In genomic region chr5:129019401-129019908, GRCh38 we compare ENCODE assay signal across 21 cellular contexts. TPM values are rescaled to one million over a fixed set of nuclear protein-coding genes. Genes with fewer than 3 reads are reported as not detected.
DNase-seq lines count a peak whose midpoint lies in the region; ATAC-seq, FAIRE-seq and TF ChIP-seq lines count a peak whose summit lies in the region.
"Had no signal": no experiment of that assay in that cellular context is flagged by ENCODE, and none has a peak within 500 bp of the region (broad histone marks: within the 10 kb centered on the region; RNA-seq: fewer than 3 reads in every experiment).

No MANE protein-coding gene starts in this region.

- in situ Hi-C loops in IMR-90 (cut with MboI; ENCODE audit: low sequenced_read_pairs) = loop anchor here (25.0 kb wide), 1 partner anchor 107 kb away; no protein-coding TSS in a partner anchor

- no peak overlapping the region for H3K4ac ChIP-seq in IMR-90 (ENCODE audit: low read depth, low read length)

- H3K4me3 ChIP-seq in IMR-90 (ENCODE audit: insufficient read depth, low read depth, low read length) (no peak overlapping the region), smooth muscle cell (no peak overlapping the region)
- H3K4me3 ChIP-seq: A549, HAP-1 had no signal

- H4K91ac ChIP-seq in IMR-90 (ENCODE audit: insufficient read depth, low read depth, low read length) = no peak overlapping the region

- POLR2A ChIA-PET in IMR-90 (lab: Charles Lee; ENCODE audit: unreplicated experiment) = no interaction called here

- ATAC-seq in IMR-90 (ENCODE audit: low read depth) (peak; percentile 92), GM21381 (IDR thresholded peaks at IDR 0.05; ENCODE audit: unreplicated experiment) (no peak)
- ATAC-seq: A549 had no signal

- no TSS peak for BruUV-seq in IMR-90 (replicated peaks; lab: Mats Ljungman, UMichigan)

- no peak for TF ChIP-seq CTCF in IMR-90 (conservative IDR thresholded peaks at IDR 0.05; ENCODE audit: low read depth, low read length)
- no peak for TF ChIP-seq CTCF in smooth muscle cell (IDR thresholded peaks at IDR 0.05; ENCODE audit: borderline replicate concordance, insufficient read depth, poor library complexity, severe bottlenecking)

- H3K9me1 ChIP-seq in IMR-90 (ENCODE audit: insufficient read depth, low read length) = no peaks in the 10 kb centered on the region

- H4K20me1 ChIP-seq in IMR-90 (ENCODE audit: insufficient read depth, low read length) (no peaks in the 10 kb centered on the region), smooth muscle cell (ENCODE audit: low read depth) (no peaks in the 10 kb centered on the region)

- no peak overlapping the region for H3K18ac ChIP-seq in IMR-90 (ENCODE audit: low read depth, low read length)

- TF ChIP-seq POLR2A in IMR-90 (IDR thresholded peaks at IDR 0.05; ENCODE audit: low read depth, low read length) = no peak

- no peak overlapping the region for H4K5ac ChIP-seq in IMR-90 (ENCODE audit: low read depth, low read length)

- H2BK20ac ChIP-seq in IMR-90 (ENCODE audit: low read depth, low read length) = no peak overlapping the region

- no peak overlapping the region for H3K23ac ChIP-seq in IMR-90 (ENCODE audit: low read depth, low read length)

- no peak overlapping the region for H2AK9ac ChIP-seq in IMR-90 (replicated peaks; ENCODE audit: low read depth, low read length, poor library complexity)

- CTCF ChIA-PET in IMR-90 (lab: Yijun Ruan, JAX) = interaction anchor here (0.6 kb wide), 1 partner anchor 54 kb away, joined by 3 read pairs; no protein-coding TSS in a partner anchor

- H3K27me3 ChIP-seq in IMR-90 (ENCODE audit: control insufficient read depth, insufficient read depth, low read length) (no peaks in the 10 kb centered on the region; the same call in 1 of the 2 replicates), smooth muscle cell (ENCODE audit: low read depth) (no peaks in the 10 kb centered on the region)
- H3K27me3 ChIP-seq: BE2C had no signal

- H2BK5ac ChIP-seq in IMR-90 (ENCODE audit: low read depth, low read length, poor library complexity, severe bottlenecking) = no peak overlapping the region

- H2BK120ac ChIP-seq in IMR-90 (ENCODE audit: low read depth, low read length) = no peak overlapping the region

- no peaks in the 10 kb centered on the region for H3K79me1 ChIP-seq in IMR-90 (ENCODE audit: low read depth in 1 of 2, low read length in 2 of 2)

- H2AFZ ChIP-seq in IMR-90 (replicated peaks; ENCODE audit: low read length, poor library complexity) (no peak overlapping the region), smooth muscle cell (ENCODE audit: low read depth) (no peak overlapping the region)

- no peak overlapping the region for H3K56ac ChIP-seq in IMR-90 (ENCODE audit: extremely low read depth, insufficient read depth, low read length)

- H3K9ac ChIP-seq in IMR-90 (ENCODE audit: low read depth, low read length) = no peak overlapping the region
- H3K9ac ChIP-seq in smooth muscle cell (ENCODE audit: low read depth) = no peak overlapping the region

- no peaks in the 10 kb centered on the region for H3K4me1 ChIP-seq in IMR-90 (ENCODE audit: control insufficient read depth, insufficient read depth, low read length)
- no peaks in the 10 kb centered on the region for H3K4me1 ChIP-seq in smooth muscle cell (ENCODE audit: low read depth)
- H3K4me1 ChIP-seq: A549, HAP-1 had no signal

- H2BK15ac ChIP-seq in IMR-90 (ENCODE audit: low read depth, low read length) = no peak overlapping the region

- dilution Hi-C loops in IMR-90 (cut with HindIII; ENCODE audit: low sequenced_read_pairs, unreplicated experiment) = no loop called here

- peak; percentile 17 for DNase-seq in IMR-90
- peak; percentile 22 for DNase-seq in dedifferentiated amniotic fluid mesenchymal stem cell (ENCODE audit: extremely low spot score)
- DNase-seq in frontal cortex (ENCODE audit: low spot score in 2 of 2) = no peak
- DNase-seq in smooth muscle cell (lab: John Stamatoyannopoulos, UW; ENCODE audit: unreplicated experiment) = no peak
- no peak for DNase-seq in medulla oblongata (ENCODE audit: extremely low spot score)
- no peak for DNase-seq in occipital lobe (lab: John Stamatoyannopoulos, UW)
- no peak for DNase-seq in stimulated activated naive CD4-positive, alpha-beta T cell treated with Interleukin-2 at 50 U/mL for 16 hours (lab: John Stamatoyannopoulos, UW)
- DNase-seq: BE2C; CD4-positive, alpha-beta memory T cell; DND-41; GDM1; HFFc6 had no signal

- intact Hi-C loops in IMR-90 (cut with micrococcal nuclease) = loop anchor here (2.0 kb wide), 1 partner anchor 15 kb away; no protein-coding TSS in a partner anchor

- H3K4me2 ChIP-seq in IMR-90 (ENCODE audit: low read depth, low read length) (no peak overlapping the region), smooth muscle cell (peak overlapping the region; percentile 30)
- H3K4me2 ChIP-seq: A549 had no signal

- H3F3A ChIP-seq in smooth muscle cell (ENCODE audit: low read depth) = no peaks in the 10 kb centered on the region

- no peak overlapping the region for H2AK5ac ChIP-seq in IMR-90 (ENCODE audit: low read depth, low read length)

- no peak overlapping the region for H4K8ac ChIP-seq in IMR-90 (ENCODE audit: low read depth in 2 of 2, low read length in 2 of 2)

- no peaks in the 10 kb centered on the region for H3K9me3 ChIP-seq in IMR-90 (ENCODE audit: control insufficient read depth, insufficient read depth, low read length)
- H3K9me3 ChIP-seq in smooth muscle cell (replicated peaks; ENCODE audit: low read depth) = no peaks in the 10 kb centered on the region
- H3K9me3 ChIP-seq: A549, BE2C, HAP-1 had no signal

- no CpG with 5 or more reads among the region's 4 CpGs for WGBS in IMR-90 (ENCODE audit: extremely low coverage in 2 of 2, insufficient read length in 1 of 2), 2 experiments
- 54% methylated on average over 4 of the region's 4 CpGs for WGBS in smooth muscle cell (ENCODE audit: low lambda C conversion rate)

- H3K79me2 ChIP-seq in smooth muscle cell (ENCODE audit: low read depth) = no peaks in the 10 kb centered on the region

- no peak for TF ChIP-seq RAD21 in IMR-90 (IDR thresholded peaks at IDR 0.05; ENCODE audit: low read length)

- FAIRE-seq in frontal cortex (lab: Jason Lieb, UNC) = peak; percentile 26
- FAIRE-seq: A549, GM12892, GM19239, H1 had no signal

- H3K14ac ChIP-seq in IMR-90 (replicated peaks; ENCODE audit: low read depth, low read length) = no peak overlapping the region

- no peaks in the 10 kb centered on the region for H3K36me3 ChIP-seq in IMR-90 (ENCODE audit: control insufficient read depth, insufficient read depth, low read length)
- H3K36me3 ChIP-seq in smooth muscle cell (ENCODE audit: low read depth) = no peaks in the 10 kb centered on the region
- H3K36me3 ChIP-seq: BE2C, HAP-1 had no signal

- no peak overlapping the region for H3K27ac ChIP-seq in IMR-90 (ENCODE audit: insufficient read depth, low read length)
- no peak overlapping the region for H3K27ac ChIP-seq in smooth muscle cell (ENCODE audit: low read depth)
- H3K27ac ChIP-seq: A549, C4-2B had no signal

TF ChIP-seq in IMR-90, 13 proteins besides CTCF, POLR2A, EP300 and RAD21:
- no peak for TF ChIP-seq NFE2L2 (IDR thresholded peaks at IDR 0.05; ENCODE audit: low read depth, low read length)
- no peak for TF ChIP-seq MXI1 (IDR thresholded peaks at IDR 0.05; ENCODE audit: borderline replicate concordance, low read depth, low read length)
- no peak for TF ChIP-seq CHD1 (IDR thresholded peaks at IDR 0.05; ENCODE audit: low read depth, low read length)
- no peak for TF ChIP-seq FOS (IDR thresholded peaks at IDR 0.05; ENCODE audit: low read depth, low read length)
- no peak for TF ChIP-seq RCOR1 (IDR thresholded peaks at IDR 0.05; ENCODE audit: insufficient replicate concordance, low read length)
- TF ChIP-seq MAFK (IDR thresholded peaks at IDR 0.05; ENCODE audit: low read depth, low read length) = no peak
- TF ChIP-seq MAZ (IDR thresholded peaks at IDR 0.05; ENCODE audit: borderline replicate concordance, low read depth, low read length) = no peak
- TF ChIP-seq CEBPB (IDR thresholded peaks at IDR 0.05; ENCODE audit: low read depth, low read length) = no peak
- no peak for TF ChIP-seq ELK1 (IDR thresholded peaks at IDR 0.05; ENCODE audit: borderline replicate concordance, low read depth, low read length)
- TF ChIP-seq RFX5 (IDR thresholded peaks at IDR 0.05; ENCODE audit: low read depth, low read length) = no peak
- TF ChIP-seq BHLHE40 (IDR thresholded peaks at IDR 0.05; ENCODE audit: low read depth, low read length) = no peak
- TF ChIP-seq SMC3 (IDR thresholded peaks at IDR 0.05; ENCODE audit: low read depth, low read length) = no peak
- no peak for TF ChIP-seq USF2 (IDR thresholded peaks at IDR 0.05; ENCODE audit: low read depth, low read length)
TF ChIP-seq in IMR-90: peak in this region for 0.

RNA-seq across cellular contexts. Expression of gene SLC27A6, which starts 54.2 kb away (rescaled TPM):
- total RNA-seq in IMR-90 (2012; rRNA removed) (under 0.01 and 0.28 TPM in 2 replicates), frontal cortex (2.0 TPM), smooth muscle cell (2.3 and 2.4 TPM in 2 replicates), occipital lobe (0.62 TPM)
- polyA plus RNA-seq in IMR-90 (2012; rRNA removed) (0.02 TPM in 1 of 2 replicates, not detected in the other), smooth muscle cell (0.49 and 3.7 TPM in 2 replicates)
- not detected in 2 replicates for polyA plus RNA-seq in IMR-90 (2012; cell fraction: cytosol; rRNA removed)
- 0.02 and 0.07 TPM in 2 replicates for polyA plus RNA-seq in IMR-90 (2012; cell fraction: nucleus; rRNA removed; ENCODE audit: low replicate concordance)
- total RNA-seq: CD4-positive, alpha-beta memory T cell; HT-29 had no signal
- polyA plus RNA-seq: CD4-positive, alpha-beta memory T cell; IgD-negative memory B cell had no signal

Comparison
In these comparisons a context has a peak if more than half of its experiments do, and no peak if none do; other contexts are left out.
1. DNase-seq: peak in IMR-90 (single experiment) and dedifferentiated amniotic fluid mesenchymal stem cell (single experiment); none in frontal cortex (0 of 2), smooth muscle cell (single experiment), medulla oblongata (single experiment), occipital lobe (single experiment) and stimulated activated naive CD4-positive, alpha-beta T cell treated with Interleukin-2 at 50 U/mL for 16 hours (single experiment).